In the genomic region with DNA sequence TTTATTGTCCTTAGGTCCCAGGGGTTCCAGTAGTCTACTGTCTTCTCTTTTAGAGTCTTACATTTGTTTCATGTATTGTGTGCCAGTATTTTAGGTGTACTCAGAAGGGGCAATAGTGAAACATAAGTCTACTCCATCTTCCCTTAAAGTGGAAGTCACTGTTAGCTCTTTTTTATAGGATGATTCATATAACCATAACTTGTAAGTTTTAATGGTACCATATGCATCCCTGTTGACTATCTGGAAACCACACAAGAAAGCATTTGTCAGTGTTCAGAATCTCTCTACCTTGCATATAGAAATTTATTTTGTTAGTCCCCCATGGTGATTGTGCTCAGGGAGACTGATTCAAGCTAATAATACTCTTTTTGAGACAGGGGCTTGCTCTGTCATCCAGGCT, we compare ENCODE assay signal across 15 cellular contexts.
DNase-seq lines count a peak whose midpoint lies in the region; ATAC-seq and TF ChIP-seq lines count a peak whose summit lies in the region.
"Had no signal": no experiment of that assay in that cellular context is flagged by ENCODE, and none has a peak within 500 bp of the region (broad histone marks: within the 10 kb centered on the region; RNA-seq: fewer than 3 reads in every experiment).

No MANE protein-coding gene starts in this region.

- no peak for TF ChIP-seq POLR2A in suprapubic skin (IDR thresholded peaks at IDR 0.05)

- H3F3A ChIP-seq in DOHH2 (ENCODE audit: control insufficient read depth, insufficient read depth): peaks cover 58% of the 10 kb centered on the region

- H3K27ac Mint-ChIP-seq in activated B cell treated with CpG ODN at 0.5 μM for 24 hours: peak overlapping the region; percentile 90
- H3K27ac Mint-ChIP-seq in naive B cell: peak overlapping the region; percentile 17 to 92 (median 62)
- H3K27ac Mint-ChIP-seq: HFFc6 had no signal

- H3K9me3 ChIP-seq in DOHH2 (ENCODE audit: control insufficient read depth, insufficient read depth, low read length) (peaks cover 24% of the 10 kb centered on the region), OCI-LY7 (ENCODE audit: low read length) (peaks cover 66% of the 10 kb centered on the region), suprapubic skin (no peaks in the 10 kb centered on the region)
- H3K9me3 ChIP-seq: HAP-1 had no signal

- H2AFZ ChIP-seq in OCI-LY7 (ENCODE audit: low read length): no peak overlapping the region

- H3K79me2 ChIP-seq in DOHH2 (ENCODE audit: control insufficient read depth, low read length): peaks cover 88% of the 10 kb centered on the region
- H3K79me2 ChIP-seq in OCI-LY7 (ENCODE audit: insufficient read depth, low read depth, low read length): peaks cover 91% of the 10 kb centered on the region

- CTCF ChIA-PET in OCI-LY7 (lab: Charles Lee; ENCODE audit: unreplicated experiment): interaction anchor here (0.8 kb wide), 1 partner anchor 10 kb away, joined by 3 read pairs; no protein-coding TSS in a partner anchor
- CTCF ChIA-PET in activated B cell treated with CpG ODN at 0.5 μM for 24 hours (lab: Charles Lee): interaction anchor here (1.4 to 4.0 kb wide), 3 partner anchors 19 to 231 kb away, joined by 3 to 17 read pairs (median 3); no protein-coding TSS in a partner anchor

- no peak for TF ChIP-seq EP300 in suprapubic skin (IDR thresholded peaks at IDR 0.05)

- H3K27me3 Mint-ChIP-seq in activated B cell treated with CpG ODN at 0.5 μM for 24 hours: no peaks in the 10 kb centered on the region
- no peaks in the 10 kb centered on the region for H3K27me3 Mint-ChIP-seq in naive B cell
- H3K27me3 Mint-ChIP-seq: CD4-positive, CD25-positive, alpha-beta regulatory T cell had no signal

- H3K36me3 Mint-ChIP-seq in activated B cell treated with CpG ODN at 0.5 μM for 24 hours (ENCODE audit: low read depth) (peaks cover 4% of the 10 kb centered on the region), naive B cell (peaks cover 10 to 14% of the 10 kb centered on the region in 2 donors)

- H3K4me3 ChIP-seq in DOHH2 (ENCODE audit: low read length) (peak overlapping the region; percentile 59), OCI-LY7 (ENCODE audit: low read depth, low read length, poor library complexity, severe bottlenecking) (no peak overlapping the region), suprapubic skin (no peak overlapping the region)
- H3K4me3 ChIP-seq: BLaER1 treated with 17β-estradiol and CSF1 and Interleukin-3, amounts not matched to agents 10 nM and 100 nM; HAP-1 had no signal

- H3K9me3 Mint-ChIP-seq in activated B cell treated with CpG ODN at 0.5 μM for 24 hours: peaks cover 6% of the 10 kb centered on the region
- peaks cover 9 to 21% (median 15%) of the 10 kb centered on the region in 7 donors for H3K9me3 Mint-ChIP-seq in naive B cell

- H3K4me1 ChIP-seq in DOHH2 (ENCODE audit: control insufficient read depth, low read length) (peaks cover 86% of the 10 kb centered on the region), OCI-LY7 (ENCODE audit: insufficient read depth, low read length, poor library complexity, severe bottlenecking) (peaks cover 75% of the 10 kb centered on the region), suprapubic skin (no peaks in the 10 kb centered on the region)
- H3K4me1 ChIP-seq: HAP-1 had no signal

- H3K36me3 ChIP-seq in DOHH2 (ENCODE audit: control insufficient read depth, low read length) (peaks cover 44% of the 10 kb centered on the region), OCI-LY7 (ENCODE audit: insufficient read depth, low read length) (peaks cover 72% of the 10 kb centered on the region), suprapubic skin (no peaks in the 10 kb centered on the region)
- H3K36me3 ChIP-seq: HAP-1 had no signal

- no TSS peak for BruUV-seq in OCI-LY7 (replicated peaks; lab: Mats Ljungman, UMichigan)

- H4K20me1 ChIP-seq in DOHH2 (ENCODE audit: control insufficient read depth, insufficient read depth, low read depth, low read length): no peaks in the 10 kb centered on the region
- H4K20me1 ChIP-seq in OCI-LY7 (ENCODE audit: insufficient read depth, low read length): no peaks in the 10 kb centered on the region

- intact Hi-C loops in OCI-LY7 (cut with micrococcal nuclease; ENCODE audit: unreplicated experiment): no loop called here
- intact Hi-C loops in activated B cell treated with CpG ODN at 0.5 μM for 24 hours (cut with micrococcal nuclease): loop anchor here (2.0 to 5.0 kb wide), 2 partner anchors 18 to 362 kb away; a partner anchor contains a TSS

- ATAC-seq in activated B cell treated with CpG ODN at 0.5 μM for 24 hours (ENCODE audit: low read depth) (no peak), naive B cell (ENCODE audit: low read depth in 2 of 2) (no peak), GM18907 (IDR thresholded peaks at IDR 0.05; ENCODE audit: unreplicated experiment) (no peak), HG02763 (IDR thresholded peaks at IDR 0.05; ENCODE audit: unreplicated experiment) (no peak)

- no peak for TF ChIP-seq CTCF in DOHH2 (IDR thresholded peaks at IDR 0.05; ENCODE audit: low read depth, low read length, poor library complexity, severe bottlenecking)
- no peak for TF ChIP-seq CTCF in OCI-LY7 (conservative IDR thresholded peaks at IDR 0.05; ENCODE audit: low read length)
- TF ChIP-seq CTCF in activated B cell treated with CpG ODN at 0.5 μM for 24 hours (IDR thresholded peaks at IDR 0.05): no peak
- no peak for TF ChIP-seq CTCF in suprapubic skin (IDR thresholded peaks at IDR 0.05)

- H3K27me3 ChIP-seq in DOHH2 (ENCODE audit: control insufficient read depth, low read length) (no peaks in the 10 kb centered on the region), suprapubic skin (no peaks in the 10 kb centered on the region)
- H3K27me3 ChIP-seq: BLaER1 treated with 17β-estradiol and CSF1 and Interleukin-3, amounts not matched to agents 10 nM and 100 nM had no signal

- no peak for DNase-seq in OCI-LY7 (ENCODE audit: low spot score)
- no peak for DNase-seq in activated B cell treated with CpG ODN at 0.5 μM for 24 hours
- DNase-seq in naive B cell: no peak
- no peak for DNase-seq in suprapubic skin (ENCODE audit: low spot score in 2 of 2)
- DNase-seq in NCI-H2029 (lab: John Stamatoyannopoulos, UW): no peak
- DNase-seq: 8988T; AML-193; CD4-positive, CD25-positive, alpha-beta regulatory T cell; DMS53 had no signal

- H3K27ac ChIP-seq in DOHH2 (ENCODE audit: low read depth, low read length) (peak overlapping the region; percentile 99), OCI-LY7 (ENCODE audit: low read depth, low read length, poor library complexity, severe bottlenecking) (peak overlapping the region; percentile 49), suprapubic skin (no peak overlapping the region)
- H3K27ac ChIP-seq: BLaER1 treated with 17β-estradiol and CSF1 and Interleukin-3, amounts not matched to agents 10 nM and 100 nM had no signal

- H3K4me3 Mint-ChIP-seq in activated B cell treated with CpG ODN at 0.5 μM for 24 hours: no peak overlapping the region
- peak overlapping the region in 2 of 8 donors; percentile 32 to 52 for H3K4me3 Mint-ChIP-seq in naive B cell
- H3K4me3 Mint-ChIP-seq: CD4-positive, CD25-positive, alpha-beta regulatory T cell; HFFc6 had no signal

- H3K9me2 ChIP-seq in DOHH2 (replicated peaks; ENCODE audit: control insufficient read depth, low read length): no peaks in the 10 kb centered on the region
- no peaks in the 10 kb centered on the region for H3K9me2 ChIP-seq in OCI-LY7 (ENCODE audit: insufficient read depth, low read length)

- peak overlapping the region; percentile 91 for H3K4me2 ChIP-seq in DOHH2 (ENCODE audit: low read length)
- no peak overlapping the region for H3K4me2 ChIP-seq in OCI-LY7 (ENCODE audit: low read length)
- H3K4me2 ChIP-seq: BLaER1 treated with 17β-estradiol and CSF1 and Interleukin-3, amounts not matched to agents 10 nM and 100 nM had no signal

- POLR2A ChIA-PET in OCI-LY7 (lab: Charles Lee): interaction anchor here (0.6 to 3.2 kb wide), 9 partner anchors 9 to 147 kb away, joined by 3 to 14 read pairs (median 3); no protein-coding TSS in a partner anchor
- POLR2A ChIA-PET in activated B cell treated with CpG ODN at 0.5 μM for 24 hours (lab: Charles Lee): no interaction called here

- H3K4me1 Mint-ChIP-seq in activated B cell treated with CpG ODN at 0.5 μM for 24 hours: peaks cover 78% of the 10 kb centered on the region
- peaks cover 63 to 84% (median 72%) of the 10 kb centered on the region in 3 donors for H3K4me1 Mint-ChIP-seq in naive B cell
